ENCODE assay signal across 13 cellular contexts in genomic region chr13:27405521-27406134, GRCh38. TPM values are rescaled to one million over a fixed set of nuclear protein-coding genes. Genes with fewer than 3 reads are reported as not detected.
DNase-seq lines count a peak whose midpoint lies in the region; ATAC-seq and TF ChIP-seq lines count a peak whose summit lies in the region.
"Had no signal": no experiment of that assay in that cellular context is flagged by ENCODE, and none has a peak within 500 bp of the region (broad histone marks: within the 10 kb centered on the region; RNA-seq: fewer than 3 reads in every experiment).

No MANE protein-coding gene starts in this region.

- H2AFZ ChIP-seq in OCI-LY7 (ENCODE audit: low read length), result no peak overlapping the region

- H3K4me1 ChIP-seq in foreskin keratinocyte (no peaks in the 10 kb centered on the region), stomach (peaks cover 22 to 54% (median 46%) of the 10 kb centered on the region in 4 donors), OCI-LY7 (ENCODE audit: insufficient read depth, low read length, poor library complexity, severe bottlenecking) (no peaks in the 10 kb centered on the region)

- no peak for TF ChIP-seq POLR2A in stomach (IDR thresholded peaks at IDR 0.05)

- DNase-seq in NCI-H748 (lab: John Stamatoyannopoulos, UW; ENCODE audit: unreplicated experiment), result peak; percentile 99
- no peak for DNase-seq in NCI-H748 treated with DMSO at 0.1 percent for 48 hours (lab: John Stamatoyannopoulos, UW)
- peak; percentile 8 for DNase-seq in OCI-M1 (lab: John Stamatoyannopoulos, UW)
- DNase-seq in foreskin keratinocyte, result no peak
- no peak for DNase-seq in stomach
- no peak for DNase-seq in OCI-LY7 (ENCODE audit: low spot score)
- DNase-seq in cerebellum (ENCODE audit: low spot score), result no peak
- DNase-seq in GM10248 (ENCODE audit: extremely low spot score), result no peak
- DNase-seq: activated naive CD8-positive, alpha-beta T cell treated with anti-CD3 and anti-CD28 coated beads for 36 hours; left ventricle myocardium inferior; NCI-H226 had no signal

- H3K36me3 ChIP-seq in stomach (no peaks in the 10 kb centered on the region), OCI-LY7 (ENCODE audit: insufficient read depth, low read length) (no peaks in the 10 kb centered on the region)
- H3K36me3 ChIP-seq: left ventricle myocardium inferior, neutrophil had no signal

- H3K27me3 ChIP-seq in foreskin keratinocyte (peaks cover 32% of the 10 kb centered on the region), stomach (no peaks in the 10 kb centered on the region)
- H3K27me3 ChIP-seq: neutrophil had no signal

- H3K4me2 ChIP-seq in OCI-LY7 (ENCODE audit: low read length), result no peak overlapping the region

- intact Hi-C loops in stomach (cut with DNase I; ENCODE audit: low total_unique reads) (no loop called here), OCI-LY7 (cut with micrococcal nuclease; ENCODE audit: unreplicated experiment) (loop anchor here (1.0 kb wide), 1 partner anchor 421 kb away; no protein-coding TSS in a partner anchor)

- H3K27ac ChIP-seq in foreskin keratinocyte (no peak overlapping the region), stomach (peak overlapping the region; percentile 79 to 87 (median 86)), OCI-LY7 (ENCODE audit: low read depth, low read length, poor library complexity, severe bottlenecking) (no peak overlapping the region)
- H3K27ac ChIP-seq: left ventricle myocardium inferior, neutrophil had no signal

- H3K9me3 ChIP-seq in stomach (no peaks in the 10 kb centered on the region), OCI-LY7 (ENCODE audit: low read length) (no peaks in the 10 kb centered on the region)
- H3K9me3 ChIP-seq: left ventricle myocardium inferior, neutrophil had no signal

- BruUV-seq in OCI-LY7 (replicated peaks; lab: Mats Ljungman, UMichigan), result no TSS peak

- peak; percentile 2 for TF ChIP-seq CTCF in foreskin keratinocyte (conservative IDR thresholded peaks at IDR 0.05)
- TF ChIP-seq CTCF in stomach (IDR thresholded peaks at IDR 0.05), result no peak
- no peak for TF ChIP-seq CTCF in OCI-LY7 (conservative IDR thresholded peaks at IDR 0.05; ENCODE audit: low read length)
- TF ChIP-seq CTCF in GM10248 (IDR thresholded peaks at IDR 0.05; ENCODE audit: control extremely low read depth, extremely low read depth, low read depth, missing control alignments), result no peak

- WGBS in stomach, 5 donors, result 83 to 90% (median 88%) methylated on average over 6 of the region's 6 CpGs

- no peaks in the 10 kb centered on the region for H4K20me1 ChIP-seq in OCI-LY7 (ENCODE audit: insufficient read depth, low read length)

- POLR2A ChIA-PET in OCI-LY7 (lab: Charles Lee) (no interaction called here), GM10248 (lab: Yijun Ruan, JAX) (no interaction called here)

- TF ChIP-seq EP300 in stomach (IDR thresholded peaks at IDR 0.05), result no peak

- peak; percentile 59 for ATAC-seq in foreskin keratinocyte
- ATAC-seq: Right ventricle myocardium inferior had no signal

- H3K4me3 ChIP-seq in stomach, result no peak overlapping the region
- H3K4me3 ChIP-seq in OCI-LY7 (ENCODE audit: low read depth, low read length, poor library complexity, severe bottlenecking), result no peak overlapping the region
- H3K4me3 ChIP-seq: left ventricle myocardium inferior had no signal

- no peaks in the 10 kb centered on the region for H3K9me2 ChIP-seq in OCI-LY7 (ENCODE audit: insufficient read depth, low read length)

- H3K79me2 ChIP-seq in OCI-LY7 (ENCODE audit: insufficient read depth, low read depth, low read length), result no peaks in the 10 kb centered on the region

- CTCF ChIA-PET in OCI-LY7 (lab: Charles Lee; ENCODE audit: unreplicated experiment), result interaction anchor here (1.0 kb wide), 1 partner anchor 369 kb away, joined by 4 read pairs; no protein-coding TSS in a partner anchor
- CTCF ChIA-PET in GM10248 (lab: Yijun Ruan, JAX), result interaction anchor here (1.2 to 3.2 kb wide), 3 partner anchors 31 to 579 kb away, joined by 3 to 21 read pairs (median 3); no protein-coding TSS in a partner anchor

RNA-seq across cellular contexts. Expression of gene GTF3A, which starts 18.8 kb away (rescaled TPM):
- total RNA-seq in foreskin keratinocyte, result 113 and 117 TPM in 2 replicates
- 104 and 114 TPM in 2 replicates for polyA plus RNA-seq in foreskin keratinocyte
- 100 to 1,000 TPM in 1 of 5 donors, 10 to 100 TPM in 4; 53.4 to 220 (median 57.6) TPM for total RNA-seq in stomach
- polyA plus RNA-seq in stomach, result 100 to 1,000 TPM; 141 to 216 (median 193) TPM
- 220 and 251 TPM in 2 replicates for total RNA-seq in OCI-LY7 (2014; rRNA removed; shearing (Covaris generic))
- 242 and 245 TPM in 2 replicates for total RNA-seq in OCI-LY7 (2022)
- total RNA-seq in cerebellum, result 52.4 TPM

RNA-seq across cellular contexts. Expression of gene MTIF3, which starts 44.7 kb away (rescaled TPM):
- 39.0 and 40.9 TPM in 2 replicates for total RNA-seq in foreskin keratinocyte
- polyA plus RNA-seq in foreskin keratinocyte, result 44.9 and 45.3 TPM in 2 replicates
- total RNA-seq in stomach, result 10 to 100 TPM; 20.5 to 91.6 (median 35.2) TPM
- 100 to 1,000 TPM in 1 of 3 donors, 10 to 100 TPM in 2; 81.7 to 139 (median 99.4) TPM for polyA plus RNA-seq in stomach
- 37.9 and 56.3 TPM in 2 replicates for total RNA-seq in OCI-LY7 (2014; rRNA removed; shearing (Covaris generic))
- total RNA-seq in OCI-LY7 (2022), result 42.9 and 51.2 TPM in 2 replicates
- 29.9 TPM for total RNA-seq in cerebellum

Comparison
In these comparisons a context has a peak if more than half of its experiments do, and no peak if none do; other contexts are left out.
1. DNase-seq: peak in NCI-H748 (single experiment) and OCI-M1 (single experiment); none in NCI-H748 treated with DMSO at 0.1 percent for 48 hours (single experiment), foreskin keratinocyte (0 of 2), stomach (single experiment), OCI-LY7 (single experiment), cerebellum (single experiment) and GM10248 (single experiment).
2. H3K27ac ChIP-seq: peak in stomach (5 of 5); none in foreskin keratinocyte (single experiment) and OCI-LY7 (single experiment).